20 cellular contexts compared by ENCODE assay signal in genomic region chr1:232662910-232663309, GRCh38.
"Had no signal": no experiment of that assay in that cellular context is flagged by ENCODE, and none has a peak within 500 bp of the region (broad histone marks: within the 10 kb centered on the region; RNA-seq: fewer than 3 reads in every experiment).

No MANE protein-coding gene starts in this region.

- H3K27ac ChIP-seq: body of pancreas, coronary artery, dorsolateral prefrontal cortex, left ventricle myocardium inferior, neural progenitor cell, parathyroid adenoma, right atrium auricular region, spleen, tibial nerve had no signal

- H3K9me3 ChIP-seq: body of pancreas, left ventricle myocardium inferior, right atrium auricular region, spleen, tibial nerve had no signal

- H3K4me1 ChIP-seq: neural progenitor cell, parathyroid adenoma, right atrium auricular region had no signal

- DNase-seq: activated CD4-positive, alpha-beta T cell treated with anti-CD3 and anti-CD28 coated beads for 4 hours; activated CD4-positive, alpha-beta T cell treated with anti-CD3 and anti-CD28 coated beads, Interleukin-2, amount 50 U/mL, for 4 hours; activated naive CD4-positive, alpha-beta T cell; activated T-cell treated with anti-CD3 and anti-CD28 coated beads for 4 hours; activated T-cell treated with anti-CD3 and anti-CD28 coated beads, Interleukin-2, amount 50 U/mL, for 72 hours; anterior cingulate cortex; dorsolateral prefrontal cortex; effector memory CD4-positive, alpha-beta T cell; erythroblast; left ventricle myocardium inferior; naive thymus-derived CD4-positive, alpha-beta T cell; occipital lobe; spleen; stimulated activated naive CD4-positive, alpha-beta T cell had no signal

- H3K79me2 ChIP-seq: parathyroid adenoma had no signal

- H3K27me3 ChIP-seq: body of pancreas, neural progenitor cell, right atrium auricular region, spleen, tibial nerve had no signal

- ATAC-seq: activated T-cell treated with anti-CD3 and anti-CD28 coated beads, Interleukin-2, amount 50 U/mL, for 72 hours; body of pancreas; naive thymus-derived CD4-positive, alpha-beta T cell had no signal

- H3K4me3 ChIP-seq: body of pancreas, coronary artery, dorsolateral prefrontal cortex, left ventricle myocardium inferior, neural progenitor cell, right atrium auricular region, spleen, tibial nerve had no signal

- H3K9ac ChIP-seq: neural progenitor cell, parathyroid adenoma had no signal

- H3K4me2 ChIP-seq: neural progenitor cell had no signal

- H3K36me3 ChIP-seq: left ventricle myocardium inferior, neural progenitor cell, right atrium auricular region, spleen, tibial nerve had no signal

- H2AFZ ChIP-seq: neural progenitor cell, parathyroid adenoma had no signal
